In genomic region chr7:115678049-115678982, GRCh38 we compare ENCODE assay signal across 1 cellular context.
TF ChIP-seq lines count a peak whose summit lies in the region.

No MANE protein-coding gene starts in this region.

TF ChIP-seq in HepG2, 621 proteins besides CTCF, POLR2A, EP300 and RAD21 (continued from another document and continues in another):
- no peak for TF ChIP-seq ZNF704 (CRISPR knock-in tag; IDR thresholded peaks at IDR 0.05; ENCODE audit: borderline replicate concordance)
- no peak for TF ChIP-seq PRDM10 (CRISPR knock-in tag; IDR thresholded peaks at IDR 0.05; ENCODE audit: low read depth)
- no peak for TF ChIP-seq ZNF513 (CRISPR knock-in tag; conservative IDR thresholded peaks at IDR 0.05)
- TF ChIP-seq ZNF234 (CRISPR knock-in tag; conservative IDR thresholded peaks at IDR 0.05) = no peak
- TF ChIP-seq ZNF605 (CRISPR knock-in tag; IDR thresholded peaks at IDR 0.05) = no peak
- TF ChIP-seq PHF5A (CRISPR knock-in tag; IDR thresholded peaks at IDR 0.05; ENCODE audit: low read depth, unreplicated experiment) = no peak
- no peak for TF ChIP-seq TP53 (CRISPR knock-in tag; conservative IDR thresholded peaks at IDR 0.05)
- TF ChIP-seq ZNF230 (CRISPR knock-in tag; IDR thresholded peaks at IDR 0.05) = no peak
- TF ChIP-seq SMAD3 (CRISPR knock-in tag; IDR thresholded peaks at IDR 0.05) = peak; percentile 54; the same call in 1 of the 2 replicates
- no peak for TF ChIP-seq TAF1 (CRISPR knock-in tag; IDR thresholded peaks at IDR 0.05)
- TF ChIP-seq ZNF17 (CRISPR knock-in tag; IDR thresholded peaks at IDR 0.05) = no peak
- TF ChIP-seq FIP1L1 (IDR thresholded peaks at IDR 0.05; ENCODE audit: borderline replicate concordance, insufficient read depth, low read depth, low read length) = no peak
- TF ChIP-seq ARID4A (CRISPR knock-in tag; IDR thresholded peaks at IDR 0.05; ENCODE audit: borderline replicate concordance) = no peak
- no peak for TF ChIP-seq SRSF1 (optimal IDR thresholded peaks at IDR 0.05; ENCODE audit: low read depth, low read length)
- TF ChIP-seq MAFK (conservative IDR thresholded peaks at IDR 0.05 in 1 of 2, IDR thresholded peaks at IDR 0.05 in 1 of 2; ENCODE audit: low read length in 2 of 2) = no peak
- no peak for TF ChIP-seq ZKSCAN1 (IDR thresholded peaks at IDR 0.05; ENCODE audit: low read length)
- TF ChIP-seq AHR (CRISPR knock-in tag; IDR thresholded peaks at IDR 0.05) = peak; percentile 96; the same call in 1 of the 2 replicates
- TF ChIP-seq ZNF296 (CRISPR knock-in tag; conservative IDR thresholded peaks at IDR 0.05) = no peak
- peak; percentile 77; the same call in 1 of the 2 replicates for TF ChIP-seq SOX5 (CRISPR knock-in tag; IDR thresholded peaks at IDR 0.05; ENCODE audit: borderline replicate concordance)
- no peak for TF ChIP-seq MXD4 (CRISPR knock-in tag; IDR thresholded peaks at IDR 0.05)
- TF ChIP-seq KLF11 (CRISPR knock-in tag; IDR thresholded peaks at IDR 0.05) = no peak
- no peak for TF ChIP-seq YY1 (IDR thresholded peaks at IDR 0.05; ENCODE audit: insufficient read depth, insufficient replicate concordance, low read depth, low read length)
- 0 out of 2 replicates have a peak, but pooled peaks have one; percentile 17 for TF ChIP-seq MAFF (IDR thresholded peaks at IDR 0.05; ENCODE audit: low read depth, low read length)
- no peak for TF ChIP-seq ZC3H4 (CRISPR knock-in tag; IDR thresholded peaks at IDR 0.05; ENCODE audit: borderline replicate concordance)
- peak; percentile 94 for TF ChIP-seq TBL1XR1 (IDR thresholded peaks at IDR 0.05; ENCODE audit: borderline replicate concordance, low read length, partially characterized antibody)
- TF ChIP-seq ZBTB46 (CRISPR knock-in tag; IDR thresholded peaks at IDR 0.05; ENCODE audit: borderline replicate concordance) = no peak
- TF ChIP-seq HINFP (CRISPR knock-in tag; IDR thresholded peaks at IDR 0.05; ENCODE audit: low read depth) = no peak
- no peak for TF ChIP-seq ZNF510 (CRISPR knock-in tag; IDR thresholded peaks at IDR 0.05; ENCODE audit: low read depth)
- TF ChIP-seq IKZF5 (CRISPR knock-in tag; IDR thresholded peaks at IDR 0.05) = 0 out of 2 replicates have a peak, but pooled peaks have one; percentile 22
- peak; percentile 83 for TF ChIP-seq TEAD3 (CRISPR knock-in tag; optimal IDR thresholded peaks at IDR 0.05; ENCODE audit: borderline replicate concordance)
- no peak for TF ChIP-seq SRSF4 (IDR thresholded peaks at IDR 0.05; ENCODE audit: low read depth, low read length, poor library complexity, severe bottlenecking)
- no peak for TF ChIP-seq ZNF44 (CRISPR knock-in tag; IDR thresholded peaks at IDR 0.05)
- no peak for TF ChIP-seq NBN (conservative IDR thresholded peaks at IDR 0.05)
- no peak for TF ChIP-seq ZBTB7A (CRISPR knock-in tag; IDR thresholded peaks at IDR 0.05)
- TF ChIP-seq ZNF569 (CRISPR knock-in tag; IDR thresholded peaks at IDR 0.05; ENCODE audit: borderline replicate concordance) = no peak
- TF ChIP-seq ZNF274 (CRISPR knock-in tag; IDR thresholded peaks at IDR 0.05) = no peak
- TF ChIP-seq ZNF512 (CRISPR knock-in tag; IDR thresholded peaks at IDR 0.05) = no peak
- no peak for TF ChIP-seq ZNF512B (CRISPR knock-in tag; IDR thresholded peaks at IDR 0.05; ENCODE audit: borderline replicate concordance)
- TF ChIP-seq ZNF780A (CRISPR knock-in tag; IDR thresholded peaks at IDR 0.05) = no peak
- peak; percentile 57; the same call in 1 of the 2 replicates for TF ChIP-seq NCOR1 (IDR thresholded peaks at IDR 0.05; ENCODE audit: borderline replicate concordance, low read length)
- TF ChIP-seq SP5 (CRISPR knock-in tag; IDR thresholded peaks at IDR 0.05; ENCODE audit: borderline replicate concordance, low read depth) = no peak
